1 cellular context compared by ENCODE assay signal in the genomic region with DNA sequence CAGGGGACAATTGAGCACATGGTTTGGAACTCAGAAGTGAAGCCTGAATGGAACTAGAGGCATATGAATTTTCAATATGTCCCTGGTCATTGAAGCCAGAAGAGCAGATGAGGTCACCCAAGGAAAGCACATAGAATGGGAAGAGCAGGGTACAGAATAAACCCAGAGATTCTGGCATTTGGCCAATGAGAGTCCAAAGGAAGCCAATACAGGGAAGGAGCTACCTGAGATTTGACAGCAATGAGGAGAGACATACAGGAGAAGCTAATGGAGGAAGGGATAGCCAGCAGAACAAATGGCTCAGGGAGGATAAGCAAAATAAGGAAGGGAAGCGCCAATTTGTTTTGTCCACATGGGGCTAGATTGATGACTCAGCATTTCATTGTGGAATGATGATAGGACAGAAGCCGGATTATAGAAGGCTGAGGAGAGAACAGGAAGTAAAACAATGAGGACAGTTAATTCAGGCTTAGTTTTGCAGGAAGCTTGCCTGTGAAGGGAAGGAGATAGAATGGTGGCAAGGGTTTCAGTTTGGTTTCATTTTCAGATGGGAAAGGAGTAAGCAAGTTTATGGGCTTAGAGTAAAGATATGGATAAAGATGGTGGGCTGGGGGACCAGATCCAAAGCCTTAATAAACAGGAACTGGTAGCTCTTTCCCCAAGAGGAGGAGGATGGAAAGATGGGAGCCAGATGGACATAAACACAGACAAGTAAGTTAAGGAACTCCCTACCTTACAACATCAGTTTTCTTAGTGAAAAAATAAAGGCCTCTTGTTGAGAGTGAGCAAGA.
A peak's percentile ranks its signal among the peaks of the same experiment; 100 is the strongest.
TF ChIP-seq lines count a peak whose summit lies in the region.

No MANE protein-coding gene starts in this region.

TF ChIP-seq in K562, 482 proteins besides CTCF, POLR2A, EP300 and RAD21 (continued from another document and continues in another):
- TF ChIP-seq, protein P1, sequence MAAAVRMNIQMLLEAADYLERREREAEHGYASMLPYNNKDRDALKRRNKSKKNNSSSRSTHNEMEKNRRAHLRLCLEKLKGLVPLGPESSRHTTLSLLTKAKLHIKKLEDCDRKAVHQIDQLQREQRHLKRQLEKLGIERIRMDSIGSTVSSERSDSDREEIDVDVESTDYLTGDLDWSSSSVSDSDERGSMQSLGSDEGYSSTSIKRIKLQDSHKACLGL (CRISPR knock-in tag; IDR thresholded peaks at IDR 0.05; ENCODE audit: borderline replicate concordance, poor library complexity, severe bottlenecking), result no peak
- peak; percentile 67; the same call in 1 of the 2 replicates for TF ChIP-seq MEF2D (tag; conservative IDR thresholded peaks at IDR 0.05; ENCODE audit: low read depth)
- no peak for TF ChIP-seq ZC3H11A (IDR thresholded peaks at IDR 0.05; ENCODE audit: low read depth, low read length)
- TF ChIP-seq IRF2 (CRISPR knock-in tag; IDR thresholded peaks at IDR 0.05), result no peak
- peak; percentile 97 for TF ChIP-seq NFIC (IDR thresholded peaks at IDR 0.05)
- no peak for TF ChIP-seq SMAD1 (IDR thresholded peaks at IDR 0.05; ENCODE audit: low read depth, low read length, partially characterized antibody)
- no peak for TF ChIP-seq MCM2 (IDR thresholded peaks at IDR 0.05; ENCODE audit: low read depth)
- TF ChIP-seq FOXM1 (IDR thresholded peaks at IDR 0.05; ENCODE audit: low read depth), result peak; percentile 28
- TF ChIP-seq FOXM1 (CRISPR knock-in tag; IDR thresholded peaks at IDR 0.05; ENCODE audit: low read depth), result no peak
- TF ChIP-seq SMARCA5 (IDR thresholded peaks at IDR 0.05), result no peak
- TF ChIP-seq SMC3 (conservative IDR thresholded peaks at IDR 0.05; ENCODE audit: insufficient read depth, low read depth, low read length), result no peak
- TF ChIP-seq, protein P2, sequence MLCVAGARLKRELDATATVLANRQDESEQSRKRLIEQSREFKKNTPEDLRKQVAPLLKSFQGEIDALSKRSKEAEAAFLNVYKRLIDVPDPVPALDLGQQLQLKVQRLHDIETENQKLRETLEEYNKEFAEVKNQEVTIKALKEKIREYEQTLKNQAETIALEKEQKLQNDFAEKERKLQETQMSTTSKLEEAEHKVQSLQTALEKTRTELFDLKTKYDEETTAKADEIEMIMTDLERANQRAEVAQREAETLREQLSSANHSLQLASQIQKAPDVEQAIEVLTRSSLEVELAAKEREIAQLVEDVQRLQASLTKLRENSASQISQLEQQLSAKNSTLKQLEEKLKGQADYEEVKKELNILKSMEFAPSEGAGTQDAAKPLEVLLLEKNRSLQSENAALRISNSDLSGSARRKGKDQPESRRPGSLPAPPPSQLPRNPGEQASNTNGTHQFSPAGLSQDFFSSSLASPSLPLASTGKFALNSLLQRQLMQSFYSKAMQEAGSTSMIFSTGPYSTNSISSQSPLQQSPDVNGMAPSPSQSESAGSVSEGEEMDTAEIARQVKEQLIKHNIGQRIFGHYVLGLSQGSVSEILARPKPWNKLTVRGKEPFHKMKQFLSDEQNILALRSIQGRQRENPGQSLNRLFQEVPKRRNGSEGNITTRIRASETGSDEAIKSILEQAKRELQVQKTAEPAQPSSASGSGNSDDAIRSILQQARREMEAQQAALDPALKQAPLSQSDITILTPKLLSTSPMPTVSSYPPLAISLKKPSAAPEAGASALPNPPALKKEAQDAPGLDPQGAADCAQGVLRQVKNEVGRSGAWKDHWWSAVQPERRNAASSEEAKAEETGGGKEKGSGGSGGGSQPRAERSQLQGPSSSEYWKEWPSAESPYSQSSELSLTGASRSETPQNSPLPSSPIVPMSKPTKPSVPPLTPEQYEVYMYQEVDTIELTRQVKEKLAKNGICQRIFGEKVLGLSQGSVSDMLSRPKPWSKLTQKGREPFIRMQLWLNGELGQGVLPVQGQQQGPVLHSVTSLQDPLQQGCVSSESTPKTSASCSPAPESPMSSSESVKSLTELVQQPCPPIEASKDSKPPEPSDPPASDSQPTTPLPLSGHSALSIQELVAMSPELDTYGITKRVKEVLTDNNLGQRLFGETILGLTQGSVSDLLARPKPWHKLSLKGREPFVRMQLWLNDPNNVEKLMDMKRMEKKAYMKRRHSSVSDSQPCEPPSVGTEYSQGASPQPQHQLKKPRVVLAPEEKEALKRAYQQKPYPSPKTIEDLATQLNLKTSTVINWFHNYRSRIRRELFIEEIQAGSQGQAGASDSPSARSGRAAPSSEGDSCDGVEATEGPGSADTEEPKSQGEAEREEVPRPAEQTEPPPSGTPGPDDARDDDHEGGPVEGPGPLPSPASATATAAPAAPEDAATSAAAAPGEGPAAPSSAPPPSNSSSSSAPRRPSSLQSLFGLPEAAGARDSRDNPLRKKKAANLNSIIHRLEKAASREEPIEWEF (CRISPR knock-in tag; IDR thresholded peaks at IDR 0.05), result peak; percentile 60; the same call in 1 of the 2 replicates
- no peak for TF ChIP-seq ILF3 (IDR thresholded peaks at IDR 0.05; ENCODE audit: borderline replicate concordance)
- TF ChIP-seq, protein P3, sequence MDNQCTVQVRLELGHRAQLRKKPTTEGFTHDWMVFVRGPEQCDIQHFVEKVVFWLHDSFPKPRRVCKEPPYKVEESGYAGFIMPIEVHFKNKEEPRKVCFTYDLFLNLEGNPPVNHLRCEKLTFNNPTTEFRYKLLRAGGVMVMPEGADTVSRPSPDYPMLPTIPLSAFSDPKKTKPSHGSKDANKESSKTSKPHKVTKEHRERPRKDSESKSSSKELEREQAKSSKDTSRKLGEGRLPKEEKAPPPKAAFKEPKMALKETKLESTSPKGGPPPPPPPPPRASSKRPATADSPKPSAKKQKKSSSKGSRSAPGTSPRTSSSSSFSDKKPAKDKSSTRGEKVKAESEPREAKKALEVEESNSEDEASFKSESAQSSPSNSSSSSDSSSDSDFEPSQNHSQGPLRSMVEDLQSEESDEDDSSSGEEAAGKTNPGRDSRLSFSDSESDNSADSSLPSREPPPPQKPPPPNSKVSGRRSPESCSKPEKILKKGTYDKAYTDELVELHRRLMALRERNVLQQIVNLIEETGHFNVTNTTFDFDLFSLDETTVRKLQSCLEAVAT (IDR thresholded peaks at IDR 0.05), result no peak; a peak in 1 of 4 replicates
- no peak for TF ChIP-seq NFYB (IDR thresholded peaks at IDR 0.05; ENCODE audit: extremely low read depth, insufficient read length)
- 0 out of 2 replicates have a peak, but pooled peaks have one; percentile 50 for TF ChIP-seq SMAD4 (CRISPR knock-in tag; conservative IDR thresholded peaks at IDR 0.05)
- TF ChIP-seq NR1H2 (CRISPR knock-in tag; IDR thresholded peaks at IDR 0.05), result no peak
- TF ChIP-seq HNRNPK (IDR thresholded peaks at IDR 0.05; ENCODE audit: low read depth, low read length, poor library complexity, severe bottlenecking), result no peak
- peak; percentile 70 for TF ChIP-seq JUND (IDR thresholded peaks at IDR 0.05; ENCODE audit: borderline replicate concordance, low read depth, low read length)
- TF ChIP-seq JUND (tag; IDR thresholded peaks at IDR 0.05; ENCODE audit: borderline replicate concordance, low read depth, low read length), result peak; percentile 74; the same call in 1 of the 3 replicates
- TF ChIP-seq HCFC1 (IDR thresholded peaks at IDR 0.05; ENCODE audit: low read depth, low read length), result no peak
- peak; percentile 81 to 91 for TF ChIP-seq FOXK2 (conservative IDR thresholded peaks at IDR 0.05 in 1 of 2, IDR thresholded peaks at IDR 0.05 in 1 of 2; ENCODE audit: low read depth in 2 of 2)
- no peak for TF ChIP-seq U2AF2 (optimal IDR thresholded peaks at IDR 0.05; ENCODE audit: low read depth, low read length)
- TF ChIP-seq, protein P4, sequence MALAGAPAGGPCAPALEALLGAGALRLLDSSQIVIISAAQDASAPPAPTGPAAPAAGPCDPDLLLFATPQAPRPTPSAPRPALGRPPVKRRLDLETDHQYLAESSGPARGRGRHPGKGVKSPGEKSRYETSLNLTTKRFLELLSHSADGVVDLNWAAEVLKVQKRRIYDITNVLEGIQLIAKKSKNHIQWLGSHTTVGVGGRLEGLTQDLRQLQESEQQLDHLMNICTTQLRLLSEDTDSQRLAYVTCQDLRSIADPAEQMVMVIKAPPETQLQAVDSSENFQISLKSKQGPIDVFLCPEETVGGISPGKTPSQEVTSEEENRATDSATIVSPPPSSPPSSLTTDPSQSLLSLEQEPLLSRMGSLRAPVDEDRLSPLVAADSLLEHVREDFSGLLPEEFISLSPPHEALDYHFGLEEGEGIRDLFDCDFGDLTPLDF (CRISPR knock-in tag; IDR thresholded peaks at IDR 0.05), result no peak
- TF ChIP-seq, protein P5, sequence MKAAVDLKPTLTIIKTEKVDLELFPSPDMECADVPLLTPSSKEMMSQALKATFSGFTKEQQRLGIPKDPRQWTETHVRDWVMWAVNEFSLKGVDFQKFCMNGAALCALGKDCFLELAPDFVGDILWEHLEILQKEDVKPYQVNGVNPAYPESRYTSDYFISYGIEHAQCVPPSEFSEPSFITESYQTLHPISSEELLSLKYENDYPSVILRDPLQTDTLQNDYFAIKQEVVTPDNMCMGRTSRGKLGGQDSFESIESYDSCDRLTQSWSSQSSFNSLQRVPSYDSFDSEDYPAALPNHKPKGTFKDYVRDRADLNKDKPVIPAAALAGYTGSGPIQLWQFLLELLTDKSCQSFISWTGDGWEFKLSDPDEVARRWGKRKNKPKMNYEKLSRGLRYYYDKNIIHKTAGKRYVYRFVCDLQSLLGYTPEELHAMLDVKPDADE (conservative IDR thresholded peaks at IDR 0.05; ENCODE audit: control insufficient read depth, low read depth, low read length), result no peak
- no peak for TF ChIP-seq KDM2B (CRISPR knock-in tag; IDR thresholded peaks at IDR 0.05)
- TF ChIP-seq HOXB6 (CRISPR knock-in tag; IDR thresholded peaks at IDR 0.05; ENCODE audit: borderline replicate concordance), result no peak
- TF ChIP-seq ZKSCAN8 (CRISPR knock-in tag; IDR thresholded peaks at IDR 0.05), result peak; percentile 42; the same call in 1 of the 2 replicates
- peak; percentile 73 for TF ChIP-seq L3MBTL2 (IDR thresholded peaks at IDR 0.05)
- TF ChIP-seq FOXJ2 (tag; IDR thresholded peaks at IDR 0.05), result no peak
- TF ChIP-seq XRCC5 (IDR thresholded peaks at IDR 0.05; ENCODE audit: low read depth, low read length), result no peak
- no peak for TF ChIP-seq ILK (tag; IDR thresholded peaks at IDR 0.05; ENCODE audit: borderline replicate concordance, low read depth)
- peak; percentile 44; the same call in 1 of the 2 replicates for TF ChIP-seq NFIX (CRISPR knock-in tag; IDR thresholded peaks at IDR 0.05; ENCODE audit: low read depth)
- TF ChIP-seq, protein P6, sequence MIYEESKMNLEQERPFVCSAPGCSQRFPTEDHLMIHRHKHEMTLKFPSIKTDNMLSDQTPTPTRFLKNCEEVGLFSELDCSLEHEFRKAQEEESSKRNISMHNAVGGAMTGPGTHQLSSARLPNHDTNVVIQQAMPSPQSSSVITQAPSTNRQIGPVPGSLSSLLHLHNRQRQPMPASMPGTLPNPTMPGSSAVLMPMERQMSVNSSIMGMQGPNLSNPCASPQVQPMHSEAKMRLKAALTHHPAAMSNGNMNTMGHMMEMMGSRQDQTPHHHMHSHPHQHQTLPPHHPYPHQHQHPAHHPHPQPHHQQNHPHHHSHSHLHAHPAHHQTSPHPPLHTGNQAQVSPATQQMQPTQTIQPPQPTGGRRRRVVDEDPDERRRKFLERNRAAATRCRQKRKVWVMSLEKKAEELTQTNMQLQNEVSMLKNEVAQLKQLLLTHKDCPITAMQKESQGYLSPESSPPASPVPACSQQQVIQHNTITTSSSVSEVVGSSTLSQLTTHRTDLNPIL (CRISPR knock-in tag; IDR thresholded peaks at IDR 0.05), result no peak
- TF ChIP-seq MAFG (tag; conservative IDR thresholded peaks at IDR 0.05), result peak; percentile 100
- TF ChIP-seq, protein P7, sequence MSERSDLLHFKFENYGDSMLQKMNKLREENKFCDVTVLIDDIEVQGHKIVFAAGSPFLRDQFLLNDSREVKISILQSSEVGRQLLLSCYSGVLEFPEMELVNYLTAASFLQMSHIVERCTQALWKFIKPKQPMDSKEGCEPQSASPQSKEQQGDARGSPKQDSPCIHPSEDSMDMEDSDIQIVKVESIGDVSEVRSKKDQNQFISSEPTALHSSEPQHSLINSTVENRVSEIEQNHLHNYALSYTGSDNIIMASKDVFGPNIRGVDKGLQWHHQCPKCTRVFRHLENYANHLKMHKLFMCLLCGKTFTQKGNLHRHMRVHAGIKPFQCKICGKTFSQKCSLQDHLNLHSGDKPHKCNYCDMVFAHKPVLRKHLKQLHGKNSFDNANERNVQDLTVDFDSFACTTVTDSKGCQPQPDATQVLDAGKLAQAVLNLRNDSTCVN (CRISPR knock-in tag; IDR thresholded peaks at IDR 0.05), result peak; percentile 65; the same call in 1 of the 2 replicates
- TF ChIP-seq, protein P8, sequence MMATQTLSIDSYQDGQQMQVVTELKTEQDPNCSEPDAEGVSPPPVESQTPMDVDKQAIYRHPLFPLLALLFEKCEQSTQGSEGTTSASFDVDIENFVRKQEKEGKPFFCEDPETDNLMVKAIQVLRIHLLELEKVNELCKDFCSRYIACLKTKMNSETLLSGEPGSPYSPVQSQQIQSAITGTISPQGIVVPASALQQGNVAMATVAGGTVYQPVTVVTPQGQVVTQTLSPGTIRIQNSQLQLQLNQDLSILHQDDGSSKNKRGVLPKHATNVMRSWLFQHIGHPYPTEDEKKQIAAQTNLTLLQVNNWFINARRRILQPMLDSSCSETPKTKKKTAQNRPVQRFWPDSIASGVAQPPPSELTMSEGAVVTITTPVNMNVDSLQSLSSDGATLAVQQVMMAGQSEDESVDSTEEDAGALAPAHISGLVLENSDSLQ (IDR thresholded peaks at IDR 0.05), result no peak
- peak; percentile 73; the same call in 1 of the 2 replicates for TF ChIP-seq ZNF589 (CRISPR knock-in tag; IDR thresholded peaks at IDR 0.05; ENCODE audit: low read depth)
- TF ChIP-seq ZNF668 (CRISPR knock-in tag; IDR thresholded peaks at IDR 0.05), result no peak
- TF ChIP-seq TBP (optimal IDR thresholded peaks at IDR 0.05; ENCODE audit: low read depth, low read length), result peak; percentile 55
- TF ChIP-seq CCAR2 (IDR thresholded peaks at IDR 0.05; ENCODE audit: low read depth, low read length), result no peak
- TF ChIP-seq TSC22D4 (tag; IDR thresholded peaks at IDR 0.05), result no peak
- TF ChIP-seq ZNF699 (CRISPR knock-in tag; IDR thresholded peaks at IDR 0.05; ENCODE audit: insufficient replicate concordance), result no peak
- TF ChIP-seq, protein P9, sequence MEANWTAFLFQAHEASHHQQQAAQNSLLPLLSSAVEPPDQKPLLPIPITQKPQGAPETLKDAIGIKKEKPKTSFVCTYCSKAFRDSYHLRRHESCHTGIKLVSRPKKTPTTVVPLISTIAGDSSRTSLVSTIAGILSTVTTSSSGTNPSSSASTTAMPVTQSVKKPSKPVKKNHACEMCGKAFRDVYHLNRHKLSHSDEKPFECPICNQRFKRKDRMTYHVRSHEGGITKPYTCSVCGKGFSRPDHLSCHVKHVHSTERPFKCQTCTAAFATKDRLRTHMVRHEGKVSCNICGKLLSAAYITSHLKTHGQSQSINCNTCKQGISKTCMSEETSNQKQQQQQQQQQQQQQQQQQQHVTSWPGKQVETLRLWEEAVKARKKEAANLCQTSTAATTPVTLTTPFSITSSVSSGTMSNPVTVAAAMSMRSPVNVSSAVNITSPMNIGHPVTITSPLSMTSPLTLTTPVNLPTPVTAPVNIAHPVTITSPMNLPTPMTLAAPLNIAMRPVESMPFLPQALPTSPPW (CRISPR knock-in tag; IDR thresholded peaks at IDR 0.05), result peak; percentile 44; the same call in 1 of the 2 replicates
- no peak for TF ChIP-seq HMG20B (CRISPR knock-in tag; IDR thresholded peaks at IDR 0.05)
- TF ChIP-seq, protein P10, sequence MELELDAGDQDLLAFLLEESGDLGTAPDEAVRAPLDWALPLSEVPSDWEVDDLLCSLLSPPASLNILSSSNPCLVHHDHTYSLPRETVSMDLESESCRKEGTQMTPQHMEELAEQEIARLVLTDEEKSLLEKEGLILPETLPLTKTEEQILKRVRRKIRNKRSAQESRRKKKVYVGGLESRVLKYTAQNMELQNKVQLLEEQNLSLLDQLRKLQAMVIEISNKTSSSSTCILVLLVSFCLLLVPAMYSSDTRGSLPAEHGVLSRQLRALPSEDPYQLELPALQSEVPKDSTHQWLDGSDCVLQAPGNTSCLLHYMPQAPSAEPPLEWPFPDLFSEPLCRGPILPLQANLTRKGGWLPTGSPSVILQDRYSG (tag; conservative IDR thresholded peaks at IDR 0.05; ENCODE audit: low read depth), result 0 out of 2 replicates have a peak, but pooled peaks have one; percentile 22
- no peak for TF ChIP-seq KLF13 (tag; IDR thresholded peaks at IDR 0.05; ENCODE audit: borderline replicate concordance, low read depth)
- no peak for TF ChIP-seq ZFPM2 (CRISPR knock-in tag; IDR thresholded peaks at IDR 0.05)
